ENCODE assay signal across 11 cellular contexts in the genomic region with DNA sequence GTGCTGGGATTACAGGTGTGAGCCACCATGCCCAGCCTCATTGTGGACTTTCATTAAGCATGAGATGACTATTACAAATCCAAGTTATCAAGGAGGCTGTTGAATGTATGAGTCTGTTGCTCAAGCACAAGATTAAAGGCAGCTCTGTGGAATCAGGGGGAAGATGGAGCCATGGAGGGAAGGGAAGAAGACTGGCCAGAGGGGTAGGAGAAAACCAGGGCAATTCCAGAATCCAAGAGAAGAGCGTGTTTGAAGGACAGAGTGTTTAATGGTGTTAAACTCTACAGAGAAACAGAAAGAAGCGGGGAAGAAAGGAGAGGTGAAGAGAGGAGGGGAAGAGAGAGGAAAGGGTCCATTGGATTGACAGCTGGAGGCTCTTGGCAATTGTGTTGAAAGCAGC.
"Had no signal": no experiment of that assay in that cellular context is flagged by ENCODE, and none has a peak within 500 bp of the region (broad histone marks: within the 10 kb centered on the region; RNA-seq: fewer than 3 reads in every experiment).

No MANE protein-coding gene starts in this region.

- H3K9ac ChIP-seq: GM23248 had no signal

- H3K36me3 ChIP-seq: HAP-1 had no signal

- ATAC-seq: GM23338, HCT116 had no signal

- DNase-seq: GM23248, GOT3, H7, H9, HCEC 1CT, HFFc6 had no signal

- H3K27ac ChIP-seq: GM23248 had no signal

- H3K4me3 ChIP-seq: GM23248, GM23338, HAP-1 had no signal

- H3K9me3 ChIP-seq: HAP-1 had no signal

- FAIRE-seq: H1, H54 had no signal

- H3K4me2 ChIP-seq: GM23338 had no signal

- H2AFZ ChIP-seq: GM23248, GM23338 had no signal

- H3K4me1 ChIP-seq: HAP-1 had no signal
